ENCODE assay signal across 14 cellular contexts in the genomic region with DNA sequence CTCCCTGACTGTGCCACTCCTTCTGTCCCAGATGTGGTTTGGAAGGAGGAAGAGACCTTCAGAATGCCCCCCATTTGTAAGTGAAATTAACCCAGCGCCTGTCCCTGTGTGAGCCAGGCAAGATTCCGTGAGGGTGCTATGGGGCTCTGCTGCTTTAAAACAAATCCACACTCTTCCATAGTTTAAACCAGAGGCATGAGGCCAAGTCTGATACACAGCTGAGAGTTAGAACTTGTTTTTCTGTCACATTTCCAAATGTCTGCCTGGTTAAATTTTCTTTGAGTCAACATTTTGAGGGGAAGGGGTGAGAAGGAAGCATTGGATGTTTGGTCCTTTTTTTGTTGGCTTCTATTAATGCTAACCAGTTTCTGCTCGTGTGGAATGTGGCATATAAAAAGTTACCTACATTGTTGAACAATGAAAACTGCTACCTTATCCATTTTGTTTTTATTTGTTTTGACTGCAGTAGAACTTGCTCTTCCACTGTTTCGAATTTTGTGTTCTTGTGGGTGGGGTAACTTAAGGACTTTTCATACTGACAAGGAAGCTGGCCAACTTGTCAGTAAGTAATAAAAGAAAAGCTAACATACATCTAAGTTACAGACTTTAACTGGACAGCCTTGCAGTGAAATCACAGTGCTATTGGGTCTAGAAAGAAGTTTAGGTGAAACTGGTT. TPM values are rescaled to one million over a fixed set of nuclear protein-coding genes. Genes with fewer than 3 reads are reported as not detected.
DNase-seq lines count a peak whose midpoint lies in the region; ATAC-seq and TF ChIP-seq lines count a peak whose summit lies in the region.
"Had no signal": no experiment of that assay in that cellular context is flagged by ENCODE, and none has a peak within 500 bp of the region (broad histone marks: within the 10 kb centered on the region; RNA-seq: fewer than 3 reads in every experiment).

No MANE protein-coding gene starts in this region.

- H3K4me3 Mint-ChIP-seq in natural killer cell = no peak overlapping the region
- H3K4me3 Mint-ChIP-seq: activated naive CD8-positive, alpha-beta T cell; stimulated activated naive CD8-positive, alpha-beta T cell treated with anti-CD3 and anti-CD28 coated beads, Interleukin-15, amount 100 ng/mL, for 72 hours had no signal

- peaks cover 31% of the 10 kb centered on the region for H3K36me3 ChIP-seq in IMR-90 (ENCODE audit: control insufficient read depth, insufficient read depth, low read length)
- H3K36me3 ChIP-seq in mammary epithelial cell (ENCODE audit: insufficient read depth, low read length) = peaks cover 9% of the 10 kb centered on the region
- peaks cover 93% of the 10 kb centered on the region for H3K36me3 ChIP-seq in skeletal muscle satellite cell (ENCODE audit: insufficient read depth, low read length)

- TF ChIP-seq RAD21 in IMR-90 (IDR thresholded peaks at IDR 0.05; ENCODE audit: low read length) = no peak

- H3K9me3 ChIP-seq in IMR-90 (ENCODE audit: control insufficient read depth, insufficient read depth, low read length) = no peaks in the 10 kb centered on the region
- H3K9me3 ChIP-seq in mammary epithelial cell (replicated peaks; ENCODE audit: insufficient read depth, low read length) = no peaks in the 10 kb centered on the region
- no peaks in the 10 kb centered on the region for H3K9me3 ChIP-seq in skeletal muscle satellite cell (replicated peaks; ENCODE audit: low read length)
- H3K9me3 ChIP-seq: SJCRH30 had no signal

- no peak overlapping the region for H3K27ac Mint-ChIP-seq in natural killer cell
- H3K27ac Mint-ChIP-seq: activated naive CD8-positive, alpha-beta T cell; stimulated activated naive CD8-positive, alpha-beta T cell treated with anti-CD3 and anti-CD28 coated beads, Interleukin-15, amount 100 ng/mL, for 72 hours had no signal

- no peak overlapping the region for H2BK20ac ChIP-seq in IMR-90 (ENCODE audit: low read depth, low read length)

- dilution Hi-C loops in IMR-90 (cut with HindIII; ENCODE audit: low sequenced_read_pairs, unreplicated experiment) = no loop called here
- dilution Hi-C loops in mammary epithelial cell (cut with HindIII; ENCODE audit: low sequenced_read_pairs) = no loop called here

- no peaks in the 10 kb centered on the region for H3K4me1 Mint-ChIP-seq in natural killer cell

- H3K4me1 ChIP-seq in IMR-90 (ENCODE audit: control insufficient read depth, insufficient read depth, low read length) = peaks cover 25% of the 10 kb centered on the region
- H3K4me1 ChIP-seq in mammary epithelial cell (ENCODE audit: insufficient read depth, low read length) = peaks cover 20% of the 10 kb centered on the region
- peaks cover 73% of the 10 kb centered on the region for H3K4me1 ChIP-seq in skeletal muscle satellite cell (ENCODE audit: control insufficient read depth, insufficient read depth, low read length)

- POLR2A ChIA-PET in IMR-90 (lab: Charles Lee; ENCODE audit: unreplicated experiment) = no interaction called here

- peaks cover 25% of the 10 kb centered on the region for H3K9me1 ChIP-seq in IMR-90 (ENCODE audit: insufficient read depth, low read length)

- no peaks in the 10 kb centered on the region for H3K27me3 ChIP-seq in IMR-90 (ENCODE audit: control insufficient read depth, insufficient read depth, low read length)
- H3K27me3 ChIP-seq in mammary epithelial cell (ENCODE audit: insufficient read depth, low read length) = no peaks in the 10 kb centered on the region
- H3K27me3 ChIP-seq in skeletal muscle satellite cell (ENCODE audit: control insufficient read depth, insufficient read depth, low read length) = no peaks in the 10 kb centered on the region
- H3K27me3 ChIP-seq: SJCRH30 had no signal

- H3K36me3 Mint-ChIP-seq in natural killer cell = no peaks in the 10 kb centered on the region

- intact Hi-C loops in IMR-90 (cut with micrococcal nuclease) = no loop called here
- intact Hi-C loops in mammary epithelial cell (cut with micrococcal nuclease) = no loop called here
- intact Hi-C loops in natural killer cell (cut with micrococcal nuclease) = no loop called here

- H3K23ac ChIP-seq in IMR-90 (ENCODE audit: low read depth, low read length) = peak overlapping the region; percentile 61; the same call in 1 of the 2 replicates

- H2AFZ ChIP-seq in IMR-90 (replicated peaks; ENCODE audit: low read length, poor library complexity) (no peak overlapping the region), mammary epithelial cell (ENCODE audit: low read depth, low read length) (no peak overlapping the region)

- no peak overlapping the region for H3K4ac ChIP-seq in IMR-90 (ENCODE audit: low read depth, low read length)

- H4K8ac ChIP-seq in IMR-90 (ENCODE audit: low read depth in 2 of 2, low read length in 2 of 2) = no peak overlapping the region

- H3K27ac ChIP-seq in IMR-90 (ENCODE audit: insufficient read depth, low read length) (peak overlapping the region; percentile 5; the same call in 1 of the 2 replicates), mammary epithelial cell (ENCODE audit: insufficient read depth, low read depth, low read length) (no peak overlapping the region)
- H3K27ac ChIP-seq: SJCRH30 had no signal

- CTCF ChIA-PET in IMR-90 (lab: Yijun Ruan, JAX) = interaction anchor here (1.4 kb wide), 1 partner anchor 10 kb away, joined by 4 read pairs; no protein-coding TSS in a partner anchor
- CTCF ChIA-PET in mammary epithelial cell (lab: Charles Lee; ENCODE audit: low non-redundant PET) = no interaction called here

- peaks cover 99% of the 10 kb centered on the region for H3K79me2 ChIP-seq in mammary epithelial cell (ENCODE audit: insufficient read depth, low read length)

- no peak overlapping the region for H3K56ac ChIP-seq in IMR-90 (ENCODE audit: extremely low read depth, insufficient read depth, low read length)

- H3K79me1 ChIP-seq in IMR-90 (ENCODE audit: low read depth in 1 of 2, low read length in 2 of 2) = peaks cover 0 to 48% of the 10 kb centered on the region in 2 experiments; a peak in 3 of 4 replicates

- TF ChIP-seq CTCF in IMR-90 (conservative IDR thresholded peaks at IDR 0.05; ENCODE audit: low read depth, low read length) = no peak
- no peak for TF ChIP-seq CTCF in mammary epithelial cell (conservative IDR thresholded peaks at IDR 0.05 in 1 of 2, IDR thresholded peaks at IDR 0.05 in 1 of 2; ENCODE audit: extremely low read depth in 1 of 2, insufficient read depth in 1 of 2, low read depth in 1 of 2, low read length in 2 of 2)
- TF ChIP-seq CTCF in natural killer cell (IDR thresholded peaks at IDR 0.05) = no peak

- in situ Hi-C loops in IMR-90 (cut with MboI; ENCODE audit: low sequenced_read_pairs) = loop anchor here (25.0 kb wide), 1 partner anchor 1249 kb away; no protein-coding TSS in a partner anchor
- in situ Hi-C loops in mammary epithelial cell (cut with MboI; ENCODE audit: low sequenced_read_pairs in 2 of 2) = no loop called here

- BruUV-seq in IMR-90 (replicated peaks; lab: Mats Ljungman, UMichigan) (no TSS peak), mammary epithelial cell (replicated peaks; lab: Mats Ljungman, UMichigan) (no TSS peak)

- DNase-seq in IMR-90 = no peak
- no peak for DNase-seq in mammary epithelial cell
- DNase-seq in left lobe of liver (ENCODE audit: low spot score) = no peak
- no peak for DNase-seq in natural killer cell
- DNase-seq in SKM-1 (lab: John Stamatoyannopoulos, UW; ENCODE audit: unreplicated experiment) = no peak
- DNase-seq: dermis blood vessel endothelial cell; NCI-H526; stimulated activated CD4-positive, alpha-beta T cell treated with anti-CD3 and anti-CD28 coated beads, Interleukin-4, amount 100 ng/mL, for 4 hours; stimulated activated naive CD8-positive, alpha-beta T cell treated with anti-CD3 and anti-CD28 coated beads, Interleukin-15, amount 100 ng/mL, for 72 hours had no signal

- no peak overlapping the region for H2BK15ac ChIP-seq in IMR-90 (ENCODE audit: low read depth, low read length)

- H3K9ac ChIP-seq in IMR-90 (ENCODE audit: low read depth, low read length) = no peak overlapping the region
- no peak overlapping the region for H3K9ac ChIP-seq in mammary epithelial cell (ENCODE audit: insufficient read depth, low read length)
- H3K9ac ChIP-seq in skeletal muscle satellite cell (ENCODE audit: low read depth, low read length) = peak overlapping the region; percentile 10

- H4K20me1 ChIP-seq in IMR-90 (ENCODE audit: insufficient read depth, low read length) (peaks cover 95% of the 10 kb centered on the region), mammary epithelial cell (ENCODE audit: insufficient read depth, low read length) (peaks cover 2% of the 10 kb centered on the region)

- H3K4me2 ChIP-seq in IMR-90 (ENCODE audit: low read depth, low read length) (peak overlapping the region; percentile 80), mammary epithelial cell (ENCODE audit: insufficient read depth, low read depth, low read length) (peak overlapping the region; percentile 7), skeletal muscle satellite cell (ENCODE audit: low read length) (peak overlapping the region; percentile 52)

- H3K14ac ChIP-seq in IMR-90 (replicated peaks; ENCODE audit: low read depth, low read length) = peak overlapping the region; percentile 65

- no peak overlapping the region for H2AK5ac ChIP-seq in IMR-90 (ENCODE audit: low read depth, low read length)

- H3K4me3 ChIP-seq in IMR-90 (ENCODE audit: insufficient read depth, low read depth, low read length) (no peak overlapping the region), mammary epithelial cell (replicated peaks in 1 of 3; ENCODE audit: insufficient read depth in 1 of 3, low read depth in 2 of 3, low read length in 3 of 3) (no peak overlapping the region), skeletal muscle satellite cell (ENCODE audit: low read length) (peak overlapping the region; percentile 17)
- H3K4me3 ChIP-seq: SJCRH30 had no signal

- peaks cover 20 to 39% of the 10 kb centered on the region in 2 donors for H3K27me3 Mint-ChIP-seq in natural killer cell (ENCODE audit: low read depth in 2 of 2)
- H3K27me3 Mint-ChIP-seq: activated naive CD8-positive, alpha-beta T cell; stimulated activated naive CD8-positive, alpha-beta T cell treated with anti-CD3 and anti-CD28 coated beads, Interleukin-15, amount 100 ng/mL, for 72 hours had no signal

- WGBS in IMR-90 (ENCODE audit: extremely low coverage in 2 of 2, insufficient read length in 1 of 2), 2 experiments = no CpG with 5 or more reads among the region's 4 CpGs
- WGBS in mammary epithelial cell (ENCODE audit: low coverage, missing lambda C conversion rate) = 34% methylated on average over 4 of the region's 4 CpGs

- no peaks in the 10 kb centered on the region for H3K9me3 Mint-ChIP-seq in natural killer cell
- H3K9me3 Mint-ChIP-seq: stimulated activated naive CD8-positive, alpha-beta T cell treated with anti-CD3 and anti-CD28 coated beads, Interleukin-15, amount 100 ng/mL, for 72 hours had no signal

- H2BK5ac ChIP-seq in IMR-90 (ENCODE audit: low read depth, low read length, poor library complexity, severe bottlenecking) = peak overlapping the region; percentile 45

- H4K5ac ChIP-seq in IMR-90 (ENCODE audit: low read depth, low read length) = no peak overlapping the region

- no peak overlapping the region for H2AK9ac ChIP-seq in IMR-90 (replicated peaks; ENCODE audit: low read depth, low read length, poor library complexity)

- no peak; the same call in 1 of the 2 replicates for TF ChIP-seq POLR2A in IMR-90 (IDR thresholded peaks at IDR 0.05; ENCODE audit: low read depth, low read length)

- no peak overlapping the region for H2BK120ac ChIP-seq in IMR-90 (ENCODE audit: low read depth, low read length)

- no peak overlapping the region for H3K18ac ChIP-seq in IMR-90 (ENCODE audit: low read depth, low read length)

- ATAC-seq in IMR-90 (ENCODE audit: low read depth) (peak; percentile 48), left lobe of liver (peak; percentile 43), GM21737 (IDR thresholded peaks at IDR 0.05; ENCODE audit: unreplicated experiment) (no peak), GM18909 (IDR thresholded peaks at IDR 0.05; ENCODE audit: poor library complexity, unreplicated experiment) (no peak), natural killer cell (no peak)
- ATAC-seq: stimulated activated naive CD8-positive, alpha-beta T cell treated with anti-CD3 and anti-CD28 coated beads, Interleukin-15, amount 100 ng/mL, for 72 hours had no signal

- H4K91ac ChIP-seq in IMR-90 (ENCODE audit: insufficient read depth, low read depth, low read length) = no peak overlapping the region

RNA-seq across cellular contexts. Expression of gene RGMB, which starts 12.9 kb away (rescaled TPM):
- total RNA-seq in IMR-90 (2012; rRNA removed) (74.4 and 83.0 TPM in 2 replicates), mammary epithelial cell (10 to 100 TPM; 22.3 to 24.8 TPM), left lobe of liver (6.0 TPM), natural killer cell (1 to 10 TPM in 1 of 3 donors, under 1 TPM in 2; 0.35 to 1.5 (median 0.86) TPM)
- polyA plus RNA-seq in IMR-90 (2012; rRNA removed) (128 and 129 TPM in 2 replicates), mammary epithelial cell (11.1 TPM)
- 104 and 165 TPM in 2 replicates for polyA plus RNA-seq in IMR-90 (2012; cell fraction: cytosol; rRNA removed)
- 301 and 527 TPM in 2 replicates for polyA plus RNA-seq in IMR-90 (2012; cell fraction: nucleus; rRNA removed; ENCODE audit: low replicate concordance)
- 25.6 TPM for polyA minus RNA-seq in mammary epithelial cell
- total RNA-seq in skeletal muscle satellite cell (2012; rRNA removed) = 30.7 and 89.3 TPM in 2 replicates

Comparison
In these comparisons a context has a peak if more than half of its experiments do, and no peak if none do; other contexts are left out.
1. ATAC-seq: peak in IMR-90 (single experiment) and left lobe of liver (single experiment); none in GM21737 (single experiment), GM18909 (single experiment) and natural killer cell (0 of 3).
2. H3K4me2 ChIP-seq: peak in every context shown above with its lines; median percentile 80 in IMR-90; 52 in skeletal muscle satellite cell; 7 in mammary epithelial cell.